2 cellular contexts compared by ENCODE assay signal in genomic region chr2:190408538-190409271, GRCh38.
TF ChIP-seq lines count a peak whose summit lies in the region.

No MANE protein-coding gene starts in this region.

TF ChIP-seq in GM23338, 12 proteins besides CTCF, POLR2A, EP300 and RAD21:
- TF ChIP-seq, protein P1, sequence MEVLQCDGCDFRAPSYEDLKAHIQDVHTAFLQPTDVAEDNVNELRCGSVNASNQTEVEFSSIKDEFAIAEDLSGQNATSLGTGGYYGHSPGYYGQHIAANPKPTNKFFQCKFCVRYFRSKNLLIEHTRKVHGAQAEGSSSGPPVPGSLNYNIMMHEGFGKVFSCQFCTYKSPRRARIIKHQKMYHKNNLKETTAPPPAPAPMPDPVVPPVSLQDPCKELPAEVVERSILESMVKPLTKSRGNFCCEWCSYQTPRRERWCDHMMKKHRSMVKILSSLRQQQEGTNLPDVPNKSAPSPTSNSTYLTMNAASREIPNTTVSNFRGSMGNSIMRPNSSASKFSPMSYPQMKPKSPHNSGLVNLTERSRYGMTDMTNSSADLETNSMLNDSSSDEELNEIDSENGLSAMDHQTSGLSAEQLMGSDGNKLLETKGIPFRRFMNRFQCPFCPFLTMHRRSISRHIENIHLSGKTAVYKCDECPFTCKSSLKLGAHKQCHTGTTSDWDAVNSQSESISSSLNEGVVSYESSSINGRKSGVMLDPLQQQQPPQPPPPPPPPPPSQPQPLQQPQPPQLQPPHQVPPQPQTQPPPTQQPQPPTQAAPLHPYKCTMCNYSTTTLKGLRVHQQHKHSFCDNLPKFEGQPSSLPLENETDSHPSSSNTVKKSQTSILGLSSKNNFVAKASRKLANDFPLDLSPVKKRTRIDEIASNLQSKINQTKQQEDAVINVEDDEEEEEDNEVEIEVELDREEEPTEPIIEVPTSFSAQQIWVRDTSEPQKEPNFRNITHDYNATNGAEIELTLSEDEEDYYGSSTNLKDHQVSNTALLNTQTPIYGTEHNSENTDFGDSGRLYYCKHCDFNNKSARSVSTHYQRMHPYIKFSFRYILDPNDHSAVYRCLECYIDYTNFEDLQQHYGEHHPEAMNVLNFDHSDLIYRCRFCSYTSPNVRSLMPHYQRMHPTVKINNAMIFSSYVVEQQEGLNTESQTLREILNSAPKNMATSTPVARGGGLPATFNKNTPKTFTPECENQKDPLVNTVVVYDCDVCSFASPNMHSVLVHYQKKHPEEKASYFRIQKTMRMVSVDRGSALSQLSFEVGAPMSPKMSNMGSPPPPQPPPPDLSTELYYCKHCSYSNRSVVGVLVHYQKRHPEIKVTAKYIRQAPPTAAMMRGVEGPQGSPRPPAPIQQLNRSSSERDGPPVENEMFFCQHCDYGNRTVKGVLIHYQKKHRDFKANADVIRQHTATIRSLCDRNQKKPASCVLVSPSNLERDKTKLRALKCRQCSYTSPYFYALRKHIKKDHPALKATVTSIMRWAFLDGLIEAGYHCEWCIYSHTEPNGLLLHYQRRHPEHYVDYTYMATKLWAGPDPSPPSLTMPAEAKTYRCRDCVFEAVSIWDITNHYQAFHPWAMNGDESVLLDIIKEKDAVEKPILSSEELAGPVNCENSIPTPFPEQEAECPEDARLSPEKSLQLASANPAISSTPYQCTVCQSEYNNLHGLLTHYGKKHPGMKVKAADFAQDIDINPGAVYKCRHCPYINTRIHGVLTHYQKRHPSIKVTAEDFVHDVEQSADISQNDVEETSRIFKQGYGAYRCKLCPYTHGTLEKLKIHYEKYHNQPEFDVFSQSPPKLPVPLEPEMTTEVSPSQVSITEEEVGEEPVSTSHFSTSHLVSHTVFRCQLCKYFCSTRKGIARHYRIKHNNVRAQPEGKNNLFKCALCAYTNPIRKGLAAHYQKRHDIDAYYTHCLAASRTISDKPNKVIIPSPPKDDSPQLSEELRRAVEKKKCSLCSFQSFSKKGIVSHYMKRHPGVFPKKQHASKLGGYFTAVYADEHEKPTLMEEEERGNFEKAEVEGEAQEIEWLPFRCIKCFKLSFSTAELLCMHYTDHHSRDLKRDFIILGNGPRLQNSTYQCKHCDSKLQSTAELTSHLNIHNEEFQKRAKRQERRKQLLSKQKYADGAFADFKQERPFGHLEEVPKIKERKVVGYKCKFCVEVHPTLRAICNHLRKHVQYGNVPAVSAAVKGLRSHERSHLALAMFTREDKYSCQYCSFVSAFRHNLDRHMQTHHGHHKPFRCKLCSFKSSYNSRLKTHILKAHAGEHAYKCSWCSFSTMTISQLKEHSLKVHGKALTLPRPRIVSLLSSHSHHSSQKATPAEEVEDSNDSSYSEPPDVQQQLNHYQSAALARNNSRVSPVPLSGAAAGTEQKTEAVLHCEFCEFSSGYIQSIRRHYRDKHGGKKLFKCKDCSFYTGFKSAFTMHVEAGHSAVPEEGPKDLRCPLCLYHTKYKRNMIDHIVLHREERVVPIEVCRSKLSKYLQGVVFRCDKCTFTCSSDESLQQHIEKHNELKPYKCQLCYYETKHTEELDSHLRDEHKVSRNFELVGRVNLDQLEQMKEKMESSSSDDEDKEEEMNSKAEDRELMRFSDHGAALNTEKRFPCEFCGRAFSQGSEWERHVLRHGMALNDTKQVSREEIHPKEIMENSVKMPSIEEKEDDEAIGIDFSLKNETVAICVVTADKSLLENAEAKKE (CRISPR knock-in tag; IDR thresholded peaks at IDR 0.05) = no peak
- no peak for TF ChIP-seq ZNF114 (CRISPR knock-in tag; IDR thresholded peaks at IDR 0.05)
- 0 out of 2 replicates have a peak, but pooled peaks have one; percentile 22 for TF ChIP-seq POLR2AphosphoS5 (IDR thresholded peaks at IDR 0.05; ENCODE audit: low read depth)
- 0 out of 2 replicates have a peak, but pooled peaks have one; percentile 2 for TF ChIP-seq CREB1 (CRISPR knock-in tag; IDR thresholded peaks at IDR 0.05; ENCODE audit: low read depth)
- TF ChIP-seq EZH2 (IDR thresholded peaks at IDR 0.05; ENCODE audit: low read depth, unreplicated experiment) = peak; percentile 32

TF ChIP-seq in GM12878, 131 proteins besides CTCF, POLR2A, EP300 and RAD21 (continued from another document):
- peak in 1 of 2 experiments; percentile 46; a peak in 1 of 3 replicates for TF ChIP-seq EGR1 (IDR thresholded peaks at IDR 0.05; ENCODE audit: borderline replicate concordance in 1 of 2, low read depth in 2 of 2, low read length in 2 of 2)
- TF ChIP-seq BHLHE40 (IDR thresholded peaks at IDR 0.05; ENCODE audit: borderline replicate concordance in 1 of 2, low read depth in 2 of 2, low read length in 1 of 2) = peak; percentile 60 to 64; a peak in 3 of 4 replicates
- no peak for TF ChIP-seq SMAD5 (IDR thresholded peaks at IDR 0.05; ENCODE audit: low read depth)
- no peak for TF ChIP-seq ZNF274 (IDR thresholded peaks at IDR 0.05; ENCODE audit: insufficient read depth, insufficient read length)
- TF ChIP-seq BMI1 (IDR thresholded peaks at IDR 0.05; ENCODE audit: borderline replicate concordance) = no peak
- peak; percentile 67 for TF ChIP-seq YY1 (IDR thresholded peaks at IDR 0.05; ENCODE audit: low read depth, low read length)
- TF ChIP-seq ZSCAN29 (IDR thresholded peaks at IDR 0.05) = no peak
- 0 out of 2 replicates have a peak, but pooled peaks have one; percentile 51 for TF ChIP-seq RCOR1 (conservative IDR thresholded peaks at IDR 0.05; ENCODE audit: low read depth, low read length)
- TF ChIP-seq TBL1XR1 (IDR thresholded peaks at IDR 0.05; ENCODE audit: low read depth, low read length) = no peak
- TF ChIP-seq POLR2AphosphoS5 (IDR thresholded peaks at IDR 0.05; ENCODE audit: low read length) = peak; percentile 24
- TF ChIP-seq NBN (IDR thresholded peaks at IDR 0.05) = 0 out of 2 replicates have a peak, but pooled peaks have one; percentile 16
- TF ChIP-seq, protein P2, sequence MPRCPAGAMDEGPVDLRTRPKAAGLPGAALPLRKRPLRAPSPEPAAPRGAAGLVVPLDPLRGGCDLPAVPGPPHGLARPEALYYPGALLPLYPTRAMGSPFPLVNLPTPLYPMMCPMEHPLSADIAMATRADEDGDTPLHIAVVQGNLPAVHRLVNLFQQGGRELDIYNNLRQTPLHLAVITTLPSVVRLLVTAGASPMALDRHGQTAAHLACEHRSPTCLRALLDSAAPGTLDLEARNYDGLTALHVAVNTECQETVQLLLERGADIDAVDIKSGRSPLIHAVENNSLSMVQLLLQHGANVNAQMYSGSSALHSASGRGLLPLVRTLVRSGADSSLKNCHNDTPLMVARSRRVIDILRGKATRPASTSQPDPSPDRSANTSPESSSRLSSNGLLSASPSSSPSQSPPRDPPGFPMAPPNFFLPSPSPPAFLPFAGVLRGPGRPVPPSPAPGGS (IDR thresholded peaks at IDR 0.05; ENCODE audit: borderline replicate concordance, insufficient read depth, low read depth, low read length, poor library complexity, severe bottlenecking) = peak; percentile 46
- peak; percentile 69; the same call in 1 of the 2 replicates for TF ChIP-seq IKZF1 (conservative IDR thresholded peaks at IDR 0.05)
- TF ChIP-seq CHD2 (IDR thresholded peaks at IDR 0.05; ENCODE audit: borderline replicate concordance, low read depth, low read length) = peak; percentile 34; the same call in 1 of the 2 replicates
- TF ChIP-seq SMARCA5 (IDR thresholded peaks at IDR 0.05) = no peak
- TF ChIP-seq SRF (IDR thresholded peaks at IDR 0.05; ENCODE audit: low read depth in 2 of 2, low read length in 2 of 2) = 0 out of 4 replicates have a peak, but pooled peaks of 1 of the 2 experiments have one; percentile 34
- TF ChIP-seq, protein P3, sequence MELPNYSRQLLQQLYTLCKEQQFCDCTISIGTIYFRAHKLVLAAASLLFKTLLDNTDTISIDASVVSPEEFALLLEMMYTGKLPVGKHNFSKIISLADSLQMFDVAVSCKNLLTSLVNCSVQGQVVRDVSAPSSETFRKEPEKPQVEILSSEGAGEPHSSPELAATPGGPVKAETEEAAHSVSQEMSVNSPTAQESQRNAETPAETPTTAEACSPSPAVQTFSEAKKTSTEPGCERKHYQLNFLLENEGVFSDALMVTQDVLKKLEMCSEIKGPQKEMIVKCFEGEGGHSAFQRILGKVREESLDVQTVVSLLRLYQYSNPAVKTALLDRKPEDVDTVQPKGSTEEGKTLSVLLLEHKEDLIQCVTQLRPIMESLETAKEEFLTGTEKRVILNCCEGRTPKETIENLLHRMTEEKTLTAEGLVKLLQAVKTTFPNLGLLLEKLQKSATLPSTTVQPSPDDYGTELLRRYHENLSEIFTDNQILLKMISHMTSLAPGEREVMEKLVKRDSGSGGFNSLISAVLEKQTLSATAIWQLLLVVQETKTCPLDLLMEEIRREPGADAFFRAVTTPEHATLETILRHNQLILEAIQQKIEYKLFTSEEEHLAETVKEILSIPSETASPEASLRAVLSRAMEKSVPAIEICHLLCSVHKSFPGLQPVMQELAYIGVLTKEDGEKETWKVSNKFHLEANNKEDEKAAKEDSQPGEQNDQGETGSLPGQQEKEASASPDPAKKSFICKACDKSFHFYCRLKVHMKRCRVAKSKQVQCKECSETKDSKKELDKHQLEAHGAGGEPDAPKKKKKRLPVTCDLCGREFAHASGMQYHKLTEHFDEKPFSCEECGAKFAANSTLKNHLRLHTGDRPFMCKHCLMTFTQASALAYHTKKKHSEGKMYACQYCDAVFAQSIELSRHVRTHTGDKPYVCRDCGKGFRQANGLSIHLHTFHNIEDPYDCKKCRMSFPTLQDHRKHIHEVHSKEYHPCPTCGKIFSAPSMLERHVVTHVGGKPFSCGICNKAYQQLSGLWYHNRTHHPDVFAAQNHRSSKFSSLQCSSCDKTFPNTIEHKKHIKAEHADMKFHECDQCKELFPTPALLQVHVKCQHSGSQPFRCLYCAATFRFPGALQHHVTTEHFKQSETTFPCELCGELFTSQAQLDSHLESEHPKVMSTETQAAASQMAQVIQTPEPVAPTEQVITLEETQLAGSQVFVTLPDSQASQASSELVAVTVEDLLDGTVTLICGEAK (IDR thresholded peaks at IDR 0.05; ENCODE audit: borderline replicate concordance) = no peak
- no peak for TF ChIP-seq BCL11A (IDR thresholded peaks at IDR 0.05; ENCODE audit: low read depth, low read length)
- peak; percentile 69 for TF ChIP-seq SPI1 (IDR thresholded peaks at IDR 0.05; ENCODE audit: borderline replicate concordance, insufficient read depth, low read depth, low read length)
- peak; percentile 20; the same call in 1 of the 2 replicates for TF ChIP-seq CREM (IDR thresholded peaks at IDR 0.05; ENCODE audit: low read depth)
- TF ChIP-seq TCF3 (IDR thresholded peaks at IDR 0.05; ENCODE audit: borderline replicate concordance, insufficient read depth, low read depth, low read length) = 0 out of 2 replicates have a peak, but pooled peaks have one; percentile 8
- TF ChIP-seq GABPA (IDR thresholded peaks at IDR 0.05; ENCODE audit: low read depth) = no peak
- TF ChIP-seq SREBF1 (IDR thresholded peaks at IDR 0.05; ENCODE audit: low read length) = no peak
- TF ChIP-seq MAX (IDR thresholded peaks at IDR 0.05; ENCODE audit: low read depth, low read length) = 0 out of 2 replicates have a peak, but pooled peaks have one; percentile 14
- no peak for TF ChIP-seq RAD51 (IDR thresholded peaks at IDR 0.05)
- TF ChIP-seq ZNF592 (IDR thresholded peaks at IDR 0.05) = no peak
